10 cellular contexts compared by ENCODE assay signal in the genomic region with DNA sequence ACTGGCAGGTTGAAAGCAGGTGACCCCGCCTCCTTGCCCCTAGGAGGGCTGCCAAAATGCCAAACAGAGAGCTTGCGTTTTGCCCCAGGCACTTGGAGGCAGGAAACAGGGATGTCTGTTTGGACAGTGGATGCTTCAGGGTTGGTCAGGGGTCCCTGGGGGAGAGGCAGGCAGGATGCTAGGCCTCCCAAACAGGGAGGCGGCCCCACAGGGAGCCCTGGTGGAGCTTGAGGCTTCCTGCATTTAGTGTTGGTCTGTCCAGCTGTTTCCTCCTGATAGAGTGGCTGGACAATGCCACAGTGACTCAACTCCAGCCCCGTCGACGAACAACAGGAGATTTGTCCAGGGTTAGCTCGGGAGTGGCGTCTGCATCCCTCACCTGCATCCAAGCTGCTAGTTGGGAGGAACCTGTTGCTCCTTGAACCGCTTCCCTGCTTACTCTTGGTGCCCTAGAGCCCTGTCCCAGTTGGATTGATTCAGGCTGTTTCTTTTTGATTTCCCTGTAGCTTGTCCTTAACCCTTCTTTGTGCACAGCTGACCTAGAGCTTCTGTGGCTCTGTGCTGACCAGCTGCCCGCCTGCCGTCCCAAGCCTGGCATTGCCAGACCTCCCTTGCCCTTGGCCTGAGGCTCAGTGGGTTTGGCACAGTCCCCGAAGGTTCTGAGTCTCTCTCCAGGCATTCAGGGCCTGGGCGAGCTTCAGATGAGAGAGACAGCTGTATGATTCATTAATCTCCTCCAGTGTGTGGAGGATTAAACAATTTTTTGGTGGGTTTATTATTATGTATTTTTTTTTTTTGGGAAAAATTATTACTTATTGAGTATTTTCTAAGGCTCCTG. TPM values are rescaled to one million over a fixed set of nuclear protein-coding genes. Genes with fewer than 3 reads are reported as not detected.
DNase-seq lines count a peak whose midpoint lies in the region; ATAC-seq and TF ChIP-seq lines count a peak whose summit lies in the region.
"Had no signal": no experiment of that assay in that cellular context is flagged by ENCODE, and none has a peak within 500 bp of the region (broad histone marks: within the 10 kb centered on the region; RNA-seq: fewer than 3 reads in every experiment).

No MANE protein-coding gene starts in this region.

- POLR2A ChIA-PET in Caco-2 (lab: Charles Lee) = no interaction called here

- H3K9me3 ChIP-seq in left ventricle myocardium inferior (replicated peaks) (peaks cover 13% of the 10 kb centered on the region), subcutaneous abdominal adipose tissue (ENCODE audit: control insufficient read depth in 5 of 5, low read length in 5 of 5) (peaks cover 0 to 11% (median 8%) of the 10 kb centered on the region in 5 donors), Caco-2 (no peaks in the 10 kb centered on the region)

- H3K36me3 Mint-ChIP-seq in Caco-2 (ENCODE audit: insufficient read depth, unreplicated experiment) = no peaks in the 10 kb centered on the region

- H3K27me3 ChIP-seq in left ventricle myocardium inferior (ENCODE audit: low read depth) = no peaks in the 10 kb centered on the region
- no peaks in the 10 kb centered on the region for H3K27me3 ChIP-seq in subcutaneous abdominal adipose tissue (ENCODE audit: control insufficient read depth in 5 of 5, insufficient read depth in 4 of 5, low read length in 5 of 5)
- H3K27me3 ChIP-seq in Caco-2 (replicated peaks; ENCODE audit: control insufficient read depth, insufficient read depth, low read length) = no peaks in the 10 kb centered on the region

- BruUV-seq in Caco-2 (replicated peaks; lab: Mats Ljungman, UMichigan) = no TSS peak

- H3K4me1 Mint-ChIP-seq in Caco-2 (ENCODE audit: low read depth, unreplicated experiment) = no peaks in the 10 kb centered on the region

- H3K27ac Mint-ChIP-seq in Caco-2 (ENCODE audit: unreplicated experiment) = no peak overlapping the region
- H3K27ac Mint-ChIP-seq: activated T-helper 2 cell treated with anti-CD3 and anti-CD28 coated beads, Interferon-gamma antibody, Interleukin-2, Interleukin-4, amounts not matched to agents 10 μg/mL and 5 μg/mL and 100 μg/mL, durations not matched to agents 14 hours and 24 hours and 36 hours had no signal

- no peaks in the 10 kb centered on the region for H3K27me3 Mint-ChIP-seq in Caco-2 (ENCODE audit: insufficient read depth, unreplicated experiment)

- H3K4me3 ChIP-seq in astrocyte of the cerebellum (ENCODE audit: low read depth, low read length) (no peak overlapping the region), left ventricle myocardium inferior (no peak overlapping the region), subcutaneous abdominal adipose tissue (ENCODE audit: low read depth in 1 of 5, low read length in 5 of 5) (no peak overlapping the region), Caco-2 (ENCODE audit: low read depth, low read length) (no peak overlapping the region)

- no peak overlapping the region for H3K4me3 Mint-ChIP-seq in Caco-2 (ENCODE audit: unreplicated experiment)

- CTCF ChIA-PET in Caco-2 (lab: Charles Lee) = interaction anchor here (0.6 to 1.7 kb wide), 2 partner anchors 18 to 50 kb away, joined by 3 to 6 read pairs; no protein-coding TSS in a partner anchor

- H3K9ac ChIP-seq in subcutaneous abdominal adipose tissue (ENCODE audit: low read length in 5 of 5) = no peak overlapping the region

- intact Hi-C loops in left ventricle myocardium inferior (cut with micrococcal nuclease) (no loop called here), Caco-2 (cut with micrococcal nuclease; ENCODE audit: unreplicated experiment) (no loop called here), left colon (cut with DNase I, micrococcal nuclease) (no loop called here)

- DNase-seq in HS-27A (ENCODE audit: low read depth) = peak; percentile 84
- peak; percentile 50 for DNase-seq in astrocyte of the cerebellum (ENCODE audit: low read depth)
- peak; percentile 65 for DNase-seq in left ventricle myocardium inferior
- DNase-seq in Caco-2 = no peak
- DNase-seq in DMS53 (lab: John Stamatoyannopoulos, UW) = no peak
- no peak for DNase-seq in HuH-7 (ENCODE audit: low spot score)
- DNase-seq in left colon = no peak

- H3K36me3 ChIP-seq in left ventricle myocardium inferior (no peaks in the 10 kb centered on the region), subcutaneous abdominal adipose tissue (ENCODE audit: control insufficient read depth in 5 of 5, insufficient read depth in 5 of 5, low read length in 5 of 5) (peaks cover 0 to 4% (median 0%) of the 10 kb centered on the region in 5 donors), Caco-2 (ENCODE audit: control insufficient read depth, insufficient read depth, low read length) (0 out of 2 replicates have a peak, but pooled peaks cover 1% of the 10 kb centered on the region)

- peaks cover 10% of the 10 kb centered on the region for H3K9me3 Mint-ChIP-seq in Caco-2 (ENCODE audit: unreplicated experiment)
- H3K9me3 Mint-ChIP-seq: activated T-helper 2 cell treated with anti-CD3 and anti-CD28 coated beads, Interferon-gamma antibody, Interleukin-2, Interleukin-4, amounts not matched to agents 10 μg/mL and 5 μg/mL and 100 μg/mL, durations not matched to agents 14 hours and 24 hours and 36 hours had no signal

- H3K4me1 ChIP-seq in left ventricle myocardium inferior (peaks cover 64% of the 10 kb centered on the region), subcutaneous abdominal adipose tissue (ENCODE audit: control insufficient read depth in 5 of 5, insufficient read depth in 5 of 5, low read length in 5 of 5) (peaks cover 2 to 51% (median 31%) of the 10 kb centered on the region in 5 donors), Caco-2 (no peaks in the 10 kb centered on the region)

- in situ Hi-C loops in astrocyte of the cerebellum (cut with HindIII; ENCODE audit: low sequenced_read_pairs) = no loop called here

- H3K27ac ChIP-seq in left ventricle myocardium inferior (replicated peaks) = peak overlapping the region; percentile 86
- H3K27ac ChIP-seq in subcutaneous abdominal adipose tissue (ENCODE audit: low read depth, low read length) = peak overlapping the region; percentile 58

- no peak for ATAC-seq in left colon
- ATAC-seq: Panc1 had no signal

- TF ChIP-seq CTCF in astrocyte of the cerebellum (IDR thresholded peaks at IDR 0.05; ENCODE audit: low read depth, low read length, missing control alignments) (peak; percentile 40), left ventricle myocardium inferior (IDR thresholded peaks at IDR 0.05; ENCODE audit: borderline replicate concordance) (peak; percentile 40), Caco-2 (IDR thresholded peaks at IDR 0.05; ENCODE audit: insufficient read depth in 1 of 2, low read depth in 1 of 2, low read length in 1 of 2, severe bottlenecking in 1 of 2, unreplicated experiment in 1 of 2) (no peak)

RNA-seq across cellular contexts. Expression of gene TSPAN9, which starts 45.9 kb away (rescaled TPM):
- total RNA-seq in left ventricle myocardium inferior = 305 TPM
- 45.5 and 49.1 TPM in 2 replicates for total RNA-seq in Caco-2 (2022)
- 1 to 10 TPM; 7.1 to 9.6 TPM for total RNA-seq in left colon

Comparison
In these comparisons a context has a peak if more than half of its experiments do, and no peak if none do; other contexts are left out.
1. DNase-seq: peak in HS-27A (single experiment), astrocyte of the cerebellum (single experiment) and left ventricle myocardium inferior (single experiment); none in Caco-2 (0 of 2), DMS53 (single experiment), HuH-7 (single experiment) and left colon (0 of 2).
2. CTCF ChIP-seq: peak in astrocyte of the cerebellum (single experiment) and left ventricle myocardium inferior (single experiment); none in Caco-2 (0 of 2).